ENCODE assay signal across 1 cellular context in the genomic region with DNA sequence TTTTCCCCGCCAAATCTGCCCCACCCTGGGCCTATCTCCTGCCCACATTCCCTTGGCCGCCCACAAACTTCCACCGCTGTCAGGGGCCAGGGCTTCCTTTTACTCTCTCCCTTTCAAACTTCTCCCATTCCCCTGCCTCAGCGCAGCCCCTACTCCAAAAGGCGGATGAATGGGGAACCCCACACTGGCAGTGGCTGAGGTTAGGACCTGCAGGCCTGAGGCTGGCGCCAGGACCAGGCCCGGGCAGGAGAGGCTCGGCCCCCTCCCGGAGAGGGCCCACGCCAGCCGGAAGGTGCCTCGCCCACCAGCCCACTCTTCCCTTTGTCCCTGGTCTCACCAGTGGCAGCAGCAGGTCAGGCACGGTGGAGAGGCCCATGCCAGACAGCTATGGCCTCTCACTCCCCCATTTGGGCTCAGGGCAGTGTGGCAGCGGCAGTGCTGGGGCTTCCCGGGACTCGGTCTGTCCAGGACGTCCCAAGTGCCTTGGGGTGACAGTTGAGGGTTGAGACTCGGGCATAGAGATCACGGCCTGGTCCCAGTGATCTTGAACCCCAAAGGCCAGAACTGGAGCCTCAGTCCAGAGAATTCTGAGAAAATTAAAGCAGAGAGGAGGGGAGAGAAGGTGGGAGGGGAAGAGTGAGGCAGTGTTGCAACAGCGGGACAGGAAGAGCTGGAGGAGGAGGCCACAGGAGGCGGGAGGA.
TF ChIP-seq lines count a peak whose summit lies in the region.

A gene (minus strand): TSS at position 638 of the 701 bp plus-strand sequence. CDS start 262 bp downstream, at position 376.

TF ChIP-seq in endothelial cell of umbilical vein, 7 proteins besides CTCF, POLR2A, EP300 and RAD21:
- TF ChIP-seq MYC (IDR thresholded peaks at IDR 0.05; ENCODE audit: low read depth, low read length) (no peak), JUN (IDR thresholded peaks at IDR 0.05; ENCODE audit: borderline replicate concordance, insufficient read depth, insufficient read length, low read depth) (no peak), POLR2AphosphoS5 (IDR thresholded peaks at IDR 0.05; ENCODE audit: insufficient read depth, low read depth, low read length) (peak; percentile 65), FOS (IDR thresholded peaks at IDR 0.05; ENCODE audit: borderline replicate concordance, insufficient read depth, low read length) (no peak)
